In the genomic region with DNA sequence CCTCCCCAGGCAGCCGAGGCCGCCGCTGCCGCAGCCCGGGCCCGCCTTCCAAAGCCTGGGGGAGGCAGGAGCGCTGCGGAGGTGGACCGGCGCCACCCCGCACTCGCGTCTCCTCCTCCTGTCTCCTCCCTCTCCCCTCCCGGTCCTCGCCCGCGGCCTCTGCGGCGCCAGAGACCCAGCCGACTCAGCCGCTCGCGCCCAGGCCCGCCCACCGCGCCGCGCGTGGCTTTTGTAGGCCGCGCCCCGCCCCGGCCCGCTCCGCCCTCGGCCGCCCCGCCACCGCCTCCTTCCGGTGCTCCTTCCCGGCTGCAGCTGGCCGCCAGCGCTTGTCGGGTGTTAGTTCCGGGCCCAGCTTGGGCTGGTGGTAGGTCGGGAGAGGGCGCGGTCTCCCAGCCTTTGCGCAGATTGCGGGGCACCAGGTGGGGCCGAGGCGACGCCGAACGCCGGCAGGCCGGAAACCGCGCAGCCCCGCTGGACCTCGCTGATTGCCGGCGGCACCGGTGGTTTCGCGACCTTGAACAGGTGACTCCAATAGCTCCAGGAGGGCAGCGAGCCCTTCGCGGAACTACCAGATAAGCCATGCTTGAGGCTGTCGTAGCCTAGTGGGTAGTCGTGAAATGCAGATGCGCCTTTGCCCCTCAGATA, we compare ENCODE assay signal across 1 cellular context.
TF ChIP-seq lines count a peak whose summit lies in the region.

A gene with protein sequence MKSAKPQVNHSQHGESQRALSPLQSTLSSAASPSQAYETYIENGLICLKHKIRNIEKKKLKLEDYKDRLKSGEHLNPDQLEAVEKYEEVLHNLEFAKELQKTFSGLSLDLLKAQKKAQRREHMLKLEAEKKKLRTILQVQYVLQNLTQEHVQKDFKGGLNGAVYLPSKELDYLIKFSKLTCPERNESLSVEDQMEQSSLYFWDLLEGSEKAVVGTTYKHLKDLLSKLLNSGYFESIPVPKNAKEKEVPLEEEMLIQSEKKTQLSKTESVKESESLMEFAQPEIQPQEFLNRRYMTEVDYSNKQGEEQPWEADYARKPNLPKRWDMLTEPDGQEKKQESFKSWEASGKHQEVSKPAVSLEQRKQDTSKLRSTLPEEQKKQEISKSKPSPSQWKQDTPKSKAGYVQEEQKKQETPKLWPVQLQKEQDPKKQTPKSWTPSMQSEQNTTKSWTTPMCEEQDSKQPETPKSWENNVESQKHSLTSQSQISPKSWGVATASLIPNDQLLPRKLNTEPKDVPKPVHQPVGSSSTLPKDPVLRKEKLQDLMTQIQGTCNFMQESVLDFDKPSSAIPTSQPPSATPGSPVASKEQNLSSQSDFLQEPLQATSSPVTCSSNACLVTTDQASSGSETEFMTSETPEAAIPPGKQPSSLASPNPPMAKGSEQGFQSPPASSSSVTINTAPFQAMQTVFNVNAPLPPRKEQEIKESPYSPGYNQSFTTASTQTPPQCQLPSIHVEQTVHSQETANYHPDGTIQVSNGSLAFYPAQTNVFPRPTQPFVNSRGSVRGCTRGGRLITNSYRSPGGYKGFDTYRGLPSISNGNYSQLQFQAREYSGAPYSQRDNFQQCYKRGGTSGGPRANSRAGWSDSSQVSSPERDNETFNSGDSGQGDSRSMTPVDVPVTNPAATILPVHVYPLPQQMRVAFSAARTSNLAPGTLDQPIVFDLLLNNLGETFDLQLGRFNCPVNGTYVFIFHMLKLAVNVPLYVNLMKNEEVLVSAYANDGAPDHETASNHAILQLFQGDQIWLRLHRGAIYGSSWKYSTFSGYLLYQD (minus strand): TSS at position 202 of the 645 bp plus-strand sequence. CDS start 1,431 bp downstream, outside the sequence.

TF ChIP-seq in HepG2, 621 proteins besides CTCF, POLR2A, EP300 and RAD21 (continued from another document and continues in another):
- peak; percentile 35; the same call in 1 of the 2 replicates for TF ChIP-seq ZNF709 (CRISPR knock-in tag; IDR thresholded peaks at IDR 0.05)
- TF ChIP-seq ZNF576 (CRISPR knock-in tag; IDR thresholded peaks at IDR 0.05): no peak
- TF ChIP-seq GTF3A (CRISPR knock-in tag; conservative IDR thresholded peaks at IDR 0.05): no peak
- TF ChIP-seq REL (CRISPR knock-in tag; conservative IDR thresholded peaks at IDR 0.05): no peak
- TF ChIP-seq PPARG (CRISPR knock-in tag; conservative IDR thresholded peaks at IDR 0.05): 0 out of 2 replicates have a peak, but pooled peaks have one; percentile 10
- TF ChIP-seq, protein P1, sequence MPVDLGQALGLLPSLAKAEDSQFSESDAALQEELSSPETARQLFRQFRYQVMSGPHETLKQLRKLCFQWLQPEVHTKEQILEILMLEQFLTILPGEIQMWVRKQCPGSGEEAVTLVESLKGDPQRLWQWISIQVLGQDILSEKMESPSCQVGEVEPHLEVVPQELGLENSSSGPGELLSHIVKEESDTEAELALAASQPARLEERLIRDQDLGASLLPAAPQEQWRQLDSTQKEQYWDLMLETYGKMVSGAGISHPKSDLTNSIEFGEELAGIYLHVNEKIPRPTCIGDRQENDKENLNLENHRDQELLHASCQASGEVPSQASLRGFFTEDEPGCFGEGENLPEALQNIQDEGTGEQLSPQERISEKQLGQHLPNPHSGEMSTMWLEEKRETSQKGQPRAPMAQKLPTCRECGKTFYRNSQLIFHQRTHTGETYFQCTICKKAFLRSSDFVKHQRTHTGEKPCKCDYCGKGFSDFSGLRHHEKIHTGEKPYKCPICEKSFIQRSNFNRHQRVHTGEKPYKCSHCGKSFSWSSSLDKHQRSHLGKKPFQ (CRISPR knock-in tag; IDR thresholded peaks at IDR 0.05; ENCODE audit: insufficient replicate concordance): no peak
- TF ChIP-seq DRAP1 (CRISPR knock-in tag; IDR thresholded peaks at IDR 0.05): peak; percentile 77; the same call in 1 of the 2 replicates
- peak; percentile 82; the same call in 1 of the 2 replicates for TF ChIP-seq ZNF598 (CRISPR knock-in tag; IDR thresholded peaks at IDR 0.05; ENCODE audit: borderline replicate concordance)
- TF ChIP-seq SALL1 (CRISPR knock-in tag; IDR thresholded peaks at IDR 0.05): peak; percentile 95
- no peak for TF ChIP-seq ZNF704 (CRISPR knock-in tag; IDR thresholded peaks at IDR 0.05; ENCODE audit: borderline replicate concordance)
- no peak for TF ChIP-seq TAF15 (IDR thresholded peaks at IDR 0.05; ENCODE audit: low read depth, low read length, poor library complexity, severe bottlenecking)
- TF ChIP-seq ZNF790 (CRISPR knock-in tag; IDR thresholded peaks at IDR 0.05; ENCODE audit: borderline replicate concordance): no peak
- TF ChIP-seq DZIP1 (CRISPR knock-in tag; IDR thresholded peaks at IDR 0.05): 0 out of 2 replicates have a peak, but pooled peaks have one; percentile 44
- peak; percentile 56; the same call in 1 of the 2 replicates for TF ChIP-seq KLF6 (CRISPR knock-in tag; IDR thresholded peaks at IDR 0.05)
- TF ChIP-seq, protein P2, sequence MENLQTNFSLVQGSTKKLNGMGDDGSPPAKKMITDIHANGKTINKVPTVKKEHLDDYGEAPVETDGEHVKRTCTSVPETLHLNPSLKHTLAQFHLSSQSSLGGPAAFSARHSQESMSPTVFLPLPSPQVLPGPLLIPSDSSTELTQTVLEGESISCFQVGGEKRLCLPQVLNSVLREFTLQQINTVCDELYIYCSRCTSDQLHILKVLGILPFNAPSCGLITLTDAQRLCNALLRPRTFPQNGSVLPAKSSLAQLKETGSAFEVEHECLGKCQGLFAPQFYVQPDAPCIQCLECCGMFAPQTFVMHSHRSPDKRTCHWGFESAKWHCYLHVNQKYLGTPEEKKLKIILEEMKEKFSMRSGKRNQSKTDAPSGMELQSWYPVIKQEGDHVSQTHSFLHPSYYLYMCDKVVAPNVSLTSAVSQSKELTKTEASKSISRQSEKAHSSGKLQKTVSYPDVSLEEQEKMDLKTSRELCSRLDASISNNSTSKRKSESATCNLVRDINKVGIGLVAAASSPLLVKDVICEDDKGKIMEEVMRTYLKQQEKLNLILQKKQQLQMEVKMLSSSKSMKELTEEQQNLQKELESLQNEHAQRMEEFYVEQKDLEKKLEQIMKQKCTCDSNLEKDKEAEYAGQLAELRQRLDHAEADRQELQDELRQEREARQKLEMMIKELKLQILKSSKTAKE (CRISPR knock-in tag; IDR thresholded peaks at IDR 0.05; ENCODE audit: borderline replicate concordance): peak; percentile 92
- TF ChIP-seq HDAC1 (CRISPR knock-in tag; IDR thresholded peaks at IDR 0.05): peak; percentile 98
- TF ChIP-seq ZNF205 (CRISPR knock-in tag; IDR thresholded peaks at IDR 0.05): 0 out of 2 replicates have a peak, but pooled peaks have one; percentile 60
- TF ChIP-seq TRIM24 (CRISPR knock-in tag; IDR thresholded peaks at IDR 0.05): no peak
- TF ChIP-seq YEATS2 (CRISPR knock-in tag; IDR thresholded peaks at IDR 0.05; ENCODE audit: borderline replicate concordance): 0 out of 2 replicates have a peak, but pooled peaks have one; percentile 43
- TF ChIP-seq DR1 (CRISPR knock-in tag; IDR thresholded peaks at IDR 0.05): peak; percentile 67; the same call in 1 of the 2 replicates
- TF ChIP-seq ISX (CRISPR knock-in tag; conservative IDR thresholded peaks at IDR 0.05): no peak
- TF ChIP-seq IRF2 (CRISPR knock-in tag; IDR thresholded peaks at IDR 0.05): no peak; the same call in 1 of the 2 replicates
- TF ChIP-seq MYNN (CRISPR knock-in tag; IDR thresholded peaks at IDR 0.05; ENCODE audit: low read depth): no peak
- TF ChIP-seq, protein P3, sequence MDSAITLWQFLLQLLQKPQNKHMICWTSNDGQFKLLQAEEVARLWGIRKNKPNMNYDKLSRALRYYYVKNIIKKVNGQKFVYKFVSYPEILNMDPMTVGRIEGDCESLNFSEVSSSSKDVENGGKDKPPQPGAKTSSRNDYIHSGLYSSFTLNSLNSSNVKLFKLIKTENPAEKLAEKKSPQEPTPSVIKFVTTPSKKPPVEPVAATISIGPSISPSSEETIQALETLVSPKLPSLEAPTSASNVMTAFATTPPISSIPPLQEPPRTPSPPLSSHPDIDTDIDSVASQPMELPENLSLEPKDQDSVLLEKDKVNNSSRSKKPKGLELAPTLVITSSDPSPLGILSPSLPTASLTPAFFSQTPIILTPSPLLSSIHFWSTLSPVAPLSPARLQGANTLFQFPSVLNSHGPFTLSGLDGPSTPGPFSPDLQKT (CRISPR knock-in tag; IDR thresholded peaks at IDR 0.05; ENCODE audit: borderline replicate concordance): no peak
- TF ChIP-seq REPIN1 (CRISPR knock-in tag; IDR thresholded peaks at IDR 0.05; ENCODE audit: borderline replicate concordance, low read depth): peak; percentile 92
- TF ChIP-seq, protein P4, sequence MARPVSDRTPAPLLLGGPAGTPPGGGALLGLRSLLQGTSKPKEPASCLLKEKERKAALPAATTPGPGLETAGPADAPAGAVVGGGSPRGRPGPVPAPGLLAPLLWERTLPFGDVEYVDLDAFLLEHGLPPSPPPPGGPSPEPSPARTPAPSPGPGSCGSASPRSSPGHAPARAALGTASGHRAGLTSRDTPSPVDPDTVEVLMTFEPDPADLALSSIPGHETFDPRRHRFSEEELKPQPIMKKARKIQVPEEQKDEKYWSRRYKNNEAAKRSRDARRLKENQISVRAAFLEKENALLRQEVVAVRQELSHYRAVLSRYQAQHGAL (CRISPR knock-in tag; IDR thresholded peaks at IDR 0.05; ENCODE audit: not compliant biosample characterization): no peak
- TF ChIP-seq ZNF773 (CRISPR knock-in tag; IDR thresholded peaks at IDR 0.05; ENCODE audit: borderline replicate concordance): 0 out of 2 replicates have a peak, but pooled peaks have one; percentile 58
- peak; percentile 97 for TF ChIP-seq ETV5 (CRISPR knock-in tag; IDR thresholded peaks at IDR 0.05; ENCODE audit: borderline replicate concordance)
- TF ChIP-seq, protein P5, sequence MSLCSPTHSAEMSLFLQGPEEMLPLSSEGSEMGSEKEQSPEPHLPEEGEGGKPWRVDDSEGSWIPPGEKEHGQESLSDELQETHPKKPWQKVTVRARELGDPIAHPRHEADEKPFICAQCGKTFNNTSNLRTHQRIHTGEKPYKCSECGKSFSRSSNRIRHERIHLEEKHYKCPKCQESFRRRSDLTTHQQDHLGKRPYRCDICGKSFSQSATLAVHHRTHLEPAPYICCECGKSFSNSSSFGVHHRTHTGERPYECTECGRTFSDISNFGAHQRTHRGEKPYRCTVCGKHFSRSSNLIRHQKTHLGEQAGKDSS (CRISPR knock-in tag; IDR thresholded peaks at IDR 0.05; ENCODE audit: borderline replicate concordance, low read depth): no peak; the same call in 1 of the 2 replicates
- TF ChIP-seq ZNF572 (CRISPR knock-in tag; IDR thresholded peaks at IDR 0.05): peak; percentile 65; the same call in 1 of the 2 replicates
- TF ChIP-seq MAFG (CRISPR knock-in tag; IDR thresholded peaks at IDR 0.05): no peak
- TF ChIP-seq, protein P6, sequence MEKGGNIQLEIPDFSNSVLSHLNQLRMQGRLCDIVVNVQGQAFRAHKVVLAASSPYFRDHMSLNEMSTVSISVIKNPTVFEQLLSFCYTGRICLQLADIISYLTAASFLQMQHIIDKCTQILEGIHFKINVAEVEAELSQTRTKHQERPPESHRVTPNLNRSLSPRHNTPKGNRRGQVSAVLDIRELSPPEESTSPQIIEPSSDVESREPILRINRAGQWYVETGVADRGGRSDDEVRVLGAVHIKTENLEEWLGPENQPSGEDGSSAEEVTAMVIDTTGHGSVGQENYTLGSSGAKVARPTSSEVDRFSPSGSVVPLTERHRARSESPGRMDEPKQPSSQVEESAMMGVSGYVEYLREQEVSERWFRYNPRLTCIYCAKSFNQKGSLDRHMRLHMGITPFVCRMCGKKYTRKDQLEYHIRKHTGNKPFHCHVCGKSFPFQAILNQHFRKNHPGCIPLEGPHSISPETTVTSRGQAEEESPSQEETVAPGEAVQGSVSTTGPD (CRISPR knock-in tag; IDR thresholded peaks at IDR 0.05): no peak; the same call in 1 of the 2 replicates
- no peak for TF ChIP-seq HNRNPK (IDR thresholded peaks at IDR 0.05; ENCODE audit: low read depth, low read length, poor library complexity, severe bottlenecking)
